In genomic region chr16:15704545-15704987, GRCh38 we compare ENCODE assay signal across 8 cellular contexts. TPM values are rescaled to one million over a fixed set of nuclear protein-coding genes. Genes with fewer than 3 reads are reported as not detected.
A peak's percentile ranks its signal among the peaks of the same experiment; 100 is the strongest.
DNase-seq lines count a peak whose midpoint lies in the region; ATAC-seq and TF ChIP-seq lines count a peak whose summit lies in the region.

No MANE protein-coding gene starts in this region.

- H3K4me1 ChIP-seq in prostate gland (replicated peaks): no peaks in the 10 kb centered on the region

- no peaks in the 10 kb centered on the region for H3K9me3 Mint-ChIP-seq in activated naive CD4-positive, alpha-beta T cell treated with anti-CD3 and anti-CD28 coated beads, Interleukin-2, amount 50 U/mL, for 24 hours

- H3K4me1 Mint-ChIP-seq in activated naive CD4-positive, alpha-beta T cell treated with anti-CD3 and anti-CD28 coated beads, Interleukin-2, amount 50 U/mL, for 24 hours: peaks cover 23% of the 10 kb centered on the region

- peak; percentile 62 to 87 (median 76) for TF ChIP-seq CTCF in prostate gland (IDR thresholded peaks at IDR 0.05)

- no peaks in the 10 kb centered on the region for H3K27me3 ChIP-seq in prostate gland (replicated peaks; ENCODE audit: insufficient read depth)

- ATAC-seq in Right ventricle myocardium superior (ENCODE audit: poor library complexity): peak; percentile 90
- no peak for ATAC-seq in HG03175 (IDR thresholded peaks at IDR 0.05; ENCODE audit: unreplicated experiment)

- H3K36me3 ChIP-seq in prostate gland: no peaks in the 10 kb centered on the region

- H3K9me3 ChIP-seq in prostate gland: no peaks in the 10 kb centered on the region

- DNase-seq in DMS53 treated with DMSO at 0.1 percent for 48 hours (lab: John Stamatoyannopoulos, UW; ENCODE audit: unreplicated experiment) (peak; percentile 2), Kasumi-1 (lab: John Stamatoyannopoulos, UW) (peak; percentile 10 to 30), SKM-1 (lab: John Stamatoyannopoulos, UW; ENCODE audit: unreplicated experiment) (peak; percentile 29), Right ventricle myocardium superior (peak; percentile 81), prostate gland (ENCODE audit: low spot score) (peak; percentile 76), ureter (ENCODE audit: low spot score) (peak; percentile 73)

- WGBS in prostate gland: 54% methylated on average over 8 of the region's 8 CpGs

- H3K27me3 Mint-ChIP-seq in activated naive CD4-positive, alpha-beta T cell treated with anti-CD3 and anti-CD28 coated beads, Interleukin-2, amount 50 U/mL, for 24 hours: no peaks in the 10 kb centered on the region

- no peaks in the 10 kb centered on the region for H3K36me3 Mint-ChIP-seq in activated naive CD4-positive, alpha-beta T cell treated with anti-CD3 and anti-CD28 coated beads, Interleukin-2, amount 50 U/mL, for 24 hours

- no peak overlapping the region for H3K27ac ChIP-seq in prostate gland

- no peak overlapping the region for H3K4me3 ChIP-seq in prostate gland

- H3K27ac Mint-ChIP-seq in activated naive CD4-positive, alpha-beta T cell treated with anti-CD3 and anti-CD28 coated beads, Interleukin-2, amount 50 U/mL, for 24 hours: peak overlapping the region; percentile 69

- no peak for TF ChIP-seq POLR2A in prostate gland (IDR thresholded peaks at IDR 0.05)

- H3K4me3 Mint-ChIP-seq in activated naive CD4-positive, alpha-beta T cell treated with anti-CD3 and anti-CD28 coated beads, Interleukin-2, amount 50 U/mL, for 24 hours: no peak overlapping the region

- intact Hi-C loops in Right ventricle myocardium superior (cut with DNase I): loop anchor here (10.0 kb wide), 1 partner anchor 280 kb away; no protein-coding TSS in a partner anchor
- intact Hi-C loops in prostate gland (cut with DNase I): no loop called here

RNA-seq across cellular contexts. Expression of gene NDE1, which starts 54.5 kb away (rescaled TPM):
- total RNA-seq in Right ventricle myocardium superior (12.6 TPM), prostate gland (10 to 100 TPM; 34.3 to 39.3 TPM), ureter (30.8 TPM)

Comparison
In these comparisons a context has a peak if more than half of its experiments do, and no peak if none do; other contexts are left out.
1. DNase-seq: peak in every context shown above with its lines; median percentile 81 in Right ventricle myocardium superior; 76 in prostate gland; 73 in ureter; 29 in SKM-1; 20 in Kasumi-1; 2 in DMS53 treated with DMSO at 0.1 percent for 48 hours.